In genomic region chr12:109950625-109951024, GRCh38 we compare ENCODE assay signal across 18 cellular contexts. TPM values are rescaled to one million over a fixed set of nuclear protein-coding genes. Genes with fewer than 3 reads are reported as not detected.
DNase-seq lines count a peak whose midpoint lies in the region; ATAC-seq, FAIRE-seq and TF ChIP-seq lines count a peak whose summit lies in the region.
"Had no signal": no experiment of that assay in that cellular context is flagged by ENCODE, and none has a peak within 500 bp of the region (broad histone marks: within the 10 kb centered on the region; RNA-seq: fewer than 3 reads in every experiment).

No MANE protein-coding gene starts in this region.

- intact Hi-C loops in OCI-LY7 (cut with micrococcal nuclease; ENCODE audit: unreplicated experiment): no loop called here

- TF ChIP-seq CTCF in OCI-LY7 (conservative IDR thresholded peaks at IDR 0.05; ENCODE audit: low read length): no peak

- H3K9me2 ChIP-seq in OCI-LY7 (ENCODE audit: insufficient read depth, low read length): no peaks in the 10 kb centered on the region

- H3K79me2 ChIP-seq in OCI-LY7 (ENCODE audit: insufficient read depth, low read depth, low read length): no peaks in the 10 kb centered on the region

- peaks cover 11 to 37% of the 10 kb centered on the region in 2 donors for H3K36me3 Mint-ChIP-seq in activated T-cell treated with anti-CD3 and anti-CD28 coated beads, Interleukin-2, amount 50 U/mL, for 72 hours (ENCODE audit: insufficient read depth in 2 of 2)
- peaks cover 18% of the 10 kb centered on the region for H3K36me3 Mint-ChIP-seq in T-helper 17 cell (ENCODE audit: low read depth)
- peaks cover 65% of the 10 kb centered on the region for H3K36me3 Mint-ChIP-seq in stimulated activated memory B cell treated with anti-CD40 and anti-IgM and Interleukin-4, amounts not matched to agents 10 μg/mL and 1 μg/mL and 100 μg/mL, for 72 hours

- no peak overlapping the region for H3K4me2 ChIP-seq in OCI-LY7 (ENCODE audit: low read length)

- H3K27ac ChIP-seq in OCI-LY7 (ENCODE audit: low read depth, low read length, poor library complexity, severe bottlenecking): no peak overlapping the region

- no peak overlapping the region for H3K4me3 ChIP-seq in OCI-LY7 (ENCODE audit: low read depth, low read length, poor library complexity, severe bottlenecking)

- H3K9me3 ChIP-seq in T-helper 17 cell (ENCODE audit: control insufficient read depth, low read length, poor library complexity, severe bottlenecking) (no peaks in the 10 kb centered on the region), OCI-LY7 (ENCODE audit: low read length) (no peaks in the 10 kb centered on the region)

- no peaks in the 10 kb centered on the region for H3K9me3 Mint-ChIP-seq in activated T-cell treated with anti-CD3 and anti-CD28 coated beads, Interleukin-2, amount 50 U/mL, for 72 hours
- no peaks in the 10 kb centered on the region for H3K9me3 Mint-ChIP-seq in stimulated activated memory B cell treated with anti-CD40 and anti-IgM and Interleukin-4, amounts not matched to agents 10 μg/mL and 1 μg/mL and 100 μg/mL, for 72 hours
- H3K9me3 Mint-ChIP-seq: dendritic cell treated with granulocyte-macrophage colony-stimulating factor and Interleukin-4, amounts not matched to agents 40 ng/mL and 50 ng/mL, for 4 days; IgD-negative memory B cell had no signal

- CTCF ChIA-PET in OCI-LY7 (lab: Charles Lee; ENCODE audit: unreplicated experiment): no interaction called here

- H4K20me1 ChIP-seq in OCI-LY7 (ENCODE audit: insufficient read depth, low read length): no peaks in the 10 kb centered on the region

- FAIRE-seq in H54 (lab: Jason Lieb, UNC): no peak
- FAIRE-seq: A204.1 had no signal

- H3K4me3 Mint-ChIP-seq in activated T-cell treated with anti-CD3 and anti-CD28 coated beads, Interleukin-2, amount 50 U/mL, for 72 hours: no peak overlapping the region
- H3K4me3 Mint-ChIP-seq in T-helper 17 cell: no peak overlapping the region
- no peak overlapping the region for H3K4me3 Mint-ChIP-seq in stimulated activated memory B cell treated with anti-CD40 and anti-IgM and Interleukin-4, amounts not matched to agents 10 μg/mL and 1 μg/mL and 100 μg/mL, for 72 hours
- H3K4me3 Mint-ChIP-seq: activated naive CD8-positive, alpha-beta T cell; dendritic cell treated with granulocyte-macrophage colony-stimulating factor and Interleukin-4, amounts not matched to agents 40 ng/mL and 50 ng/mL, for 4 days; IgD-negative memory B cell had no signal

- peak overlapping the region; percentile 45 for H3K27ac Mint-ChIP-seq in activated T-cell treated with anti-CD3 and anti-CD28 coated beads, Interleukin-2, amount 50 U/mL, for 72 hours
- H3K27ac Mint-ChIP-seq in T-helper 17 cell: peak overlapping the region; percentile 65
- H3K27ac Mint-ChIP-seq in stimulated activated memory B cell treated with anti-CD40 and anti-IgM and Interleukin-4, amounts not matched to agents 10 μg/mL and 1 μg/mL and 100 μg/mL, for 72 hours: peak overlapping the region; percentile 77

- POLR2A ChIA-PET in OCI-LY7 (lab: Charles Lee): no interaction called here

- peaks cover 37% of the 10 kb centered on the region for H3K4me1 Mint-ChIP-seq in activated T-cell treated with anti-CD3 and anti-CD28 coated beads, Interleukin-2, amount 50 U/mL, for 72 hours (ENCODE audit: low read depth)
- H3K4me1 Mint-ChIP-seq in T-helper 17 cell: peaks cover 38% of the 10 kb centered on the region
- peaks cover 43% of the 10 kb centered on the region for H3K4me1 Mint-ChIP-seq in stimulated activated memory B cell treated with anti-CD40 and anti-IgM and Interleukin-4, amounts not matched to agents 10 μg/mL and 1 μg/mL and 100 μg/mL, for 72 hours

- H3K27me3 Mint-ChIP-seq in activated T-cell treated with anti-CD3 and anti-CD28 coated beads, Interleukin-2, amount 50 U/mL, for 72 hours (ENCODE audit: low read depth): no peaks in the 10 kb centered on the region
- H3K27me3 Mint-ChIP-seq in T-helper 17 cell: no peaks in the 10 kb centered on the region
- no peaks in the 10 kb centered on the region for H3K27me3 Mint-ChIP-seq in stimulated activated memory B cell treated with anti-CD40 and anti-IgM and Interleukin-4, amounts not matched to agents 10 μg/mL and 1 μg/mL and 100 μg/mL, for 72 hours
- H3K27me3 Mint-ChIP-seq: activated naive CD8-positive, alpha-beta T cell; dendritic cell treated with granulocyte-macrophage colony-stimulating factor and Interleukin-4, amounts not matched to agents 40 ng/mL and 50 ng/mL, for 4 days; IgD-negative memory B cell had no signal

- no peak for DNase-seq in activated T-cell treated with anti-CD3 and anti-CD28 coated beads, Interleukin-2, amount 50 U/mL, for 72 hours
- no peak for DNase-seq in activated T-cell treated with anti-CD3 and anti-CD28 coated beads, Interleukin-2, amount 50 U/mL, for 1 hour
- no peak for DNase-seq in T-helper 17 cell
- peak; percentile 74 for DNase-seq in kidney glomerular epithelial cell (lab: John Stamatoyannopoulos, UW)
- DNase-seq in H54 (ENCODE audit: insufficient read length, low spot score): no peak
- no peak for DNase-seq in SW 1271 (lab: John Stamatoyannopoulos, UW)
- DNase-seq in OCI-LY7 (ENCODE audit: low spot score): no peak
- DNase-seq: activated CD8-positive, alpha-beta memory T cell treated with anti-CD3 and anti-CD28 coated beads for 24 hours; DMS 273 treated with DMSO at 0.1 percent for 48 hours; islet precursor cell; NCI-H146; NCI-H526 treated with DMSO at 0.1 percent for 48 hours; SHP77 had no signal

- BruUV-seq in OCI-LY7 (replicated peaks; lab: Mats Ljungman, UMichigan): no TSS peak

- H3K36me3 ChIP-seq in OCI-LY7 (ENCODE audit: insufficient read depth, low read length): peaks cover 94% of the 10 kb centered on the region

- no peak overlapping the region for H2AFZ ChIP-seq in OCI-LY7 (ENCODE audit: low read length)

- H3K4me1 ChIP-seq in OCI-LY7 (ENCODE audit: insufficient read depth, low read length, poor library complexity, severe bottlenecking): peaks cover 4% of the 10 kb centered on the region

- no peak for TF ChIP-seq POLR2A in H54 (IDR thresholded peaks at IDR 0.05; ENCODE audit: low read depth, low read length)

- ATAC-seq in activated T-cell treated with anti-CD3 and anti-CD28 coated beads, Interleukin-2, amount 50 U/mL, for 72 hours (replicated peaks in 1 of 2): no peak
- ATAC-seq in T-helper 17 cell: no peak
- no peak for ATAC-seq in stimulated activated memory B cell treated with anti-CD40 and anti-IgM and Interleukin-4, amounts not matched to agents 10 μg/mL and 1 μg/mL and 100 μg/mL, for 72 hours

RNA-seq across cellular contexts. Expression of gene GIT2, which starts 45.5 kb away (rescaled TPM):
- 10 to 100 TPM; 70.0 to 74.9 TPM for total RNA-seq in activated T-cell treated with anti-CD3 and anti-CD28 coated beads, Interleukin-2, amount 50 U/mL, for 72 hours
- total RNA-seq in T-helper 17 cell: 10 to 100 TPM; 84.9 to 95.9 TPM
- total RNA-seq in OCI-LY7 (2014; rRNA removed; shearing (Covaris generic)): 57.1 and 60.6 TPM in 2 replicates
- total RNA-seq in OCI-LY7 (2022): 123 and 124 TPM in 2 replicates

RNA-seq across cellular contexts. Expression of gene ANKRD13A, which starts 48.6 kb away (rescaled TPM):
- total RNA-seq in activated T-cell treated with anti-CD3 and anti-CD28 coated beads, Interleukin-2, amount 50 U/mL, for 72 hours: 10 to 100 TPM; 67.8 to 72.8 TPM
- total RNA-seq in T-helper 17 cell (10 to 100 TPM; 78.8 to 87.5 TPM), OCI-LY7 (2022) (208 and 216 TPM in 2 replicates)
- total RNA-seq in OCI-LY7 (2014; rRNA removed; shearing (Covaris generic)): 135 and 140 TPM in 2 replicates

RNA-seq across cellular contexts. Expression of gene TCHP, which starts 50.6 kb away (rescaled TPM):
- total RNA-seq in activated T-cell treated with anti-CD3 and anti-CD28 coated beads, Interleukin-2, amount 50 U/mL, for 72 hours: 10 to 100 TPM; 22.5 to 25.1 TPM
- 10 to 100 TPM; 17.6 to 18.7 TPM for total RNA-seq in T-helper 17 cell
- total RNA-seq in OCI-LY7 (2014; rRNA removed; shearing (Covaris generic)): 13.3 and 15.0 TPM in 2 replicates
- 28.2 and 29.8 TPM in 2 replicates for total RNA-seq in OCI-LY7 (2022)
